Comparison of ENCODE assay signal across 8 cellular contexts in the genomic region with DNA sequence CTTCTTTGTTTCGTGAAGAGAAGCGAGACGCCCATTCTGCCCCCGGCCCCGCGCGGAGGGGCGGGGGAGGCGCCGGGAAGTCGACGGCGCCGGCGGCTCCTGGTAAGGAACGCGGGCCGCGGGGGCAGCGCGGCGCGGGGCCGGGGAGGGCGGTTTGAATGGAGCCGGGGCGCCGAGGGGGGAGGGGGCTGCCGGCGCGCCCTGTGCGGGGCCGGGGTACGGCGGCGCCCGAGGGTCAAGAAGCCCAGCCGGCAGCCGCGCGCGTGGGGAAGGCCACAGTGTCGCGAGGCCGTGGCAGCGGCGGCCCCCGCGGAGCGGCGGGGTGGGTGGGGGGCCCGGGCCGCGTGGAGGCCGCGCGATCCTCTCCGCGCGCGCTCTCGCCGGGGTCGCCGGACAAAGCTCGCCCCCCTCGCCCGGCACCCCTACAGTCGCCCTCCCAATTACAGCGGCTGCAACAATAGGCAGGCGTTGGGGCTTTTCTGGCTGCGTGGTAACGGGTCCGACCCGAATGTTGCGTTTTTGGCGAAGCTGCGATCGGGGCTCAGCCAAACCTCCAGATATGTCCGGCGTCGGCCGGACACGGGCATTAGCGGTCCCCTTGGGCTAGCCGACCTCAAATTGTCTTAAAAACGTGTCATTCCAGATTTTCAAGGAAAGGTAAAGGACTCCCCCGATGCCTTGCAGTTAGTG. TPM values are rescaled to one million over a fixed set of nuclear protein-coding genes. Genes with fewer than 3 reads are reported as not detected.
DNase-seq lines count a peak whose midpoint lies in the region; ATAC-seq, FAIRE-seq and TF ChIP-seq lines count a peak whose summit lies in the region.

No MANE protein-coding gene starts in this region.

- H3K27ac Mint-ChIP-seq in naive thymus-derived CD8-positive, alpha-beta T cell, result peak overlapping the region; percentile 86 to 96 (median 94)

- no peak; the same call in 1 of the 2 replicates for TF ChIP-seq POLR2A in GM12892 (IDR thresholded peaks at IDR 0.05; ENCODE audit: low read depth, low read length)

- DNase-seq in COLO668 (lab: John Stamatoyannopoulos, UW; ENCODE audit: unreplicated experiment) (peak; percentile 87), fibroblast of lung (ENCODE audit: low read depth in 2 of 2) (peak; percentile 13 to 31), GM12892 (ENCODE audit: insufficient read length) (no peak), SHP77 (lab: John Stamatoyannopoulos, UW) (no peak)
- no peak for DNase-seq in naive thymus-derived CD8-positive, alpha-beta T cell

- peaks cover 48% of the 10 kb centered on the region for H3K79me2 ChIP-seq in fibroblast of lung (ENCODE audit: control insufficient read depth, insufficient read depth, low read length)

- peak overlapping the region; percentile 86 to 95 (median 90) for H3K4me3 Mint-ChIP-seq in naive thymus-derived CD8-positive, alpha-beta T cell

- POLR2A ChIA-PET in naive thymus-derived CD8-positive, alpha-beta T cell (lab: Charles Lee), result interaction anchor here (0.6 to 1.5 kb wide), 8 partner anchors 19 to 427 kb away, joined by 3 to 8 read pairs (median 4); a partner anchor contains a TSS

- peak overlapping the region; percentile 39 for H2AFZ ChIP-seq in fibroblast of lung (ENCODE audit: low read length)

- peaks cover 1% of the 10 kb centered on the region for H3K36me3 ChIP-seq in fibroblast of lung (ENCODE audit: control insufficient read depth, insufficient read depth, low read length)

- peak; percentile 48 for ATAC-seq in GM19397 (IDR thresholded peaks at IDR 0.05; ENCODE audit: unreplicated experiment)
- ATAC-seq in HG03457 (IDR thresholded peaks at IDR 0.05; ENCODE audit: unreplicated experiment), result peak; percentile 25
- ATAC-seq in naive thymus-derived CD8-positive, alpha-beta T cell, result peak in 1 of 2 donors; percentile 54

- H3K9me3 Mint-ChIP-seq in naive thymus-derived CD8-positive, alpha-beta T cell, result no peaks in the 10 kb centered on the region

- no peaks in the 10 kb centered on the region for H3K27me3 ChIP-seq in fibroblast of lung (ENCODE audit: control insufficient read depth, insufficient read depth, low read length)

- H3K4me3 ChIP-seq in WI38 (ENCODE audit: low read depth, low read length) (peak overlapping the region; percentile 91), fibroblast of lung (replicated peaks in 1 of 4; ENCODE audit: control extremely low read depth in 1 of 4, insufficient read depth in 1 of 4, low read depth in 3 of 4, low read length in 4 of 4) (peak overlapping the region; percentile 88 to 96 (median 91))

- H3K4me1 Mint-ChIP-seq in naive thymus-derived CD8-positive, alpha-beta T cell, result peaks cover 10 to 51% (median 43%) of the 10 kb centered on the region in 4 donors

- no peaks in the 10 kb centered on the region for H3K9me3 ChIP-seq in fibroblast of lung (ENCODE audit: control insufficient read depth, insufficient read depth, low read depth, low read length)

- peak overlapping the region; percentile 83 for H3K9ac ChIP-seq in fibroblast of lung (ENCODE audit: insufficient read depth, low read length)

- peak overlapping the region; percentile 79 for H3K27ac ChIP-seq in fibroblast of lung (ENCODE audit: insufficient read depth, low read length)

- H3K27me3 Mint-ChIP-seq in naive thymus-derived CD8-positive, alpha-beta T cell, result no peaks in the 10 kb centered on the region

- H3K36me3 Mint-ChIP-seq in naive thymus-derived CD8-positive, alpha-beta T cell, result no peaks in the 10 kb centered on the region

- FAIRE-seq in GM12892 (lab: Jason Lieb, UNC), result no peak

- TF ChIP-seq CTCF in WI38 (IDR thresholded peaks at IDR 0.05; ENCODE audit: low read depth, low read length) (no peak), fibroblast of lung (conservative IDR thresholded peaks at IDR 0.05 in 1 of 2, IDR thresholded peaks at IDR 0.05 in 1 of 2; ENCODE audit: low read depth in 1 of 2, low read length in 2 of 2) (no peak)

- no peaks in the 10 kb centered on the region for H3K4me1 ChIP-seq in fibroblast of lung (ENCODE audit: control insufficient read depth, extremely low read depth, insufficient read depth, low read length)

- H3K4me2 ChIP-seq in fibroblast of lung (ENCODE audit: extremely low read depth, insufficient read depth, low read length), result peak overlapping the region; percentile 49

- H4K20me1 ChIP-seq in fibroblast of lung (ENCODE audit: control insufficient read depth, extremely low read depth, insufficient read depth, low read length), result no peaks in the 10 kb centered on the region

RNA-seq across cellular contexts. Expression of a gene that starts 0.4 kb away (rescaled TPM):
- 35.7 and 61.1 TPM in 2 replicates for total RNA-seq in fibroblast of lung
- 28.1 and 53.1 TPM in 2 replicates for polyA plus RNA-seq in fibroblast of lung
- polyA plus RNA-seq in fibroblast of lung (2012), result 70.1 and 109 TPM in 2 replicates
- polyA minus RNA-seq in fibroblast of lung (ENCODE audit: low replicate concordance), result 168 and 225 TPM in 2 replicates
- total RNA-seq in naive thymus-derived CD8-positive, alpha-beta T cell, result 100 to 1,000 TPM; 100 to 108 TPM
- 10 to 100 TPM in 2 of 3 donors, 1 to 10 TPM in 1; 6.0 to 29.5 (median 12.6) TPM for polyA plus RNA-seq in naive thymus-derived CD8-positive, alpha-beta T cell
- 54.1 TPM for polyA plus RNA-seq in GM12892 (2012; ENCODE audit: missing spikeins)

RNA-seq across cellular contexts. Expression of a gene that starts 32.6 kb away (rescaled TPM):
- 27.7 and 29.2 TPM in 2 replicates for total RNA-seq in fibroblast of lung
- 7.0 and 8.1 TPM in 2 replicates for polyA plus RNA-seq in fibroblast of lung
- 13.8 and 17.2 TPM in 2 replicates for polyA plus RNA-seq in fibroblast of lung (2012)
- 6.5 and 9.0 TPM in 2 replicates for polyA minus RNA-seq in fibroblast of lung (ENCODE audit: low replicate concordance)
- total RNA-seq in naive thymus-derived CD8-positive, alpha-beta T cell, result 10 to 100 TPM; 32.9 TPM
- polyA plus RNA-seq in naive thymus-derived CD8-positive, alpha-beta T cell, result 10 to 100 TPM; 23.8 to 40.9 (median 32.0) TPM
- 12.4 TPM for polyA plus RNA-seq in GM12892 (2012; ENCODE audit: missing spikeins)

RNA-seq across cellular contexts. Expression of a gene that starts 32.8 kb away (rescaled TPM):
- total RNA-seq in fibroblast of lung, result 83.7 and 118 TPM in 2 replicates
- 31.6 and 41.5 TPM in 2 replicates for polyA plus RNA-seq in fibroblast of lung
- polyA plus RNA-seq in fibroblast of lung (2012), result 59.6 and 61.4 TPM in 2 replicates
- polyA minus RNA-seq in fibroblast of lung (ENCODE audit: low replicate concordance), result 67.4 and 81.6 TPM in 2 replicates
- total RNA-seq in naive thymus-derived CD8-positive, alpha-beta T cell, result 10 to 100 TPM; 31.0 to 32.0 TPM
- polyA plus RNA-seq in naive thymus-derived CD8-positive, alpha-beta T cell, result 10 to 100 TPM; 12.0 to 18.2 (median 15.4) TPM
- 16.5 TPM for polyA plus RNA-seq in GM12892 (2012; ENCODE audit: missing spikeins)

Comparison
In these comparisons a context has a peak if more than half of its experiments do, and no peak if none do; other contexts are left out.
1. DNase-seq: peak in COLO668 (single experiment) and fibroblast of lung (2 of 2); none in naive thymus-derived CD8-positive, alpha-beta T cell (0 of 10), GM12892 (single experiment) and SHP77 (0 of 2).